ENCODE assay signal across 8 cellular contexts in the genomic region with DNA sequence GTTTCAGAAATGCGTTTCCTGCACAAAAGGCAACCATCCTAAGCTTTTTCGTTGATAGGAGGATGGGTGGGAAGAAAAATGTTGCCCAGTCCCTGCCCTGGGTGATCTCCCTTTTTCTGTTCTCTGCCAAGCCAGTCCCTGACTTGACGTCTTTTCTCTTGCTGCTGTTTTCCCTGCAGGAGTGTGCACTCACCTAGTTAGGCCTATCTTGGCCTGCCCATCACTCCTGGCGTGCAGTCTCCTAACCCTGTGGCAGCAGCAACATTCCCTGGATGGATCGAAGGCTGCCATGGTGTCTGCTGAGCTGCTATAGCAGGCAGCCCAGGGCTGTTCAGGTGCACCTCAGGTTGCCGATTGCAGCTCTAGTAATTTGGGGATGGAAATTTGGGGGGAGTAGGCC. TPM values are rescaled to one million over a fixed set of nuclear protein-coding genes. Genes with fewer than 3 reads are reported as not detected.
DNase-seq lines count a peak whose midpoint lies in the region; ATAC-seq lines count a peak whose summit lies in the region.

No MANE protein-coding gene starts in this region.

- CTCF ChIA-PET in activated CD8-positive, alpha-beta T cell treated with anti-CD3 and anti-CD28 coated beads, Interleukin-2, amount 10 ng/mL, durations not matched to agents 7 days and 5 days (lab: Charles Lee) = interaction anchor here (1.4 to 5.5 kb wide), 7 partner anchors 9 to 260 kb away, joined by 4 to 55 read pairs (median 9); a partner anchor contains a TSS

- POLR2A ChIA-PET in activated CD8-positive, alpha-beta T cell treated with anti-CD3 and anti-CD28 coated beads, Interleukin-2, amount 10 ng/mL, durations not matched to agents 7 days and 5 days (lab: Charles Lee) = interaction anchor here (1.1 kb wide), 1 partner anchor 8 kb away, joined by 4 read pairs; no protein-coding TSS in a partner anchor

- H3K36me3 ChIP-seq in iPS-20b (ENCODE audit: insufficient read depth, low read depth, low read length) (peaks cover 40% of the 10 kb centered on the region), subcutaneous abdominal adipose tissue (ENCODE audit: control insufficient read depth in 5 of 5, insufficient read depth in 5 of 5, low read length in 5 of 5) (peaks cover 2 to 20% (median 18%) of the 10 kb centered on the region in 5 donors)

- no peak for ATAC-seq in activated CD8-positive, alpha-beta T cell treated with anti-CD3 and anti-CD28 coated beads, Interleukin-2, amount 10 ng/mL, durations not matched to agents 7 days and 5 days

- peak overlapping the region; percentile 95 for H3K4me3 ChIP-seq in iPS-20b (ENCODE audit: low read length)
- H3K4me3 ChIP-seq in subcutaneous abdominal adipose tissue (ENCODE audit: low read depth in 1 of 5, low read length in 5 of 5) = peak overlapping the region; percentile 61 to 88 (median 74)

- H3K9ac ChIP-seq in iPS-20b (ENCODE audit: low read depth, low read length) (peak overlapping the region; percentile 97), subcutaneous abdominal adipose tissue (ENCODE audit: low read length in 5 of 5) (peak overlapping the region; percentile 68 to 93 (median 79))

- H3K4me3 Mint-ChIP-seq in activated CD8-positive, alpha-beta T cell treated with anti-CD3 and anti-CD28 coated beads, Interleukin-2, amount 10 ng/mL, durations not matched to agents 7 days and 5 days = peak overlapping the region; percentile 87

- peak overlapping the region; percentile 49 for H3K27ac ChIP-seq in iPS-20b (ENCODE audit: low read length)
- H3K27ac ChIP-seq in subcutaneous abdominal adipose tissue (ENCODE audit: low read depth, low read length) = peak overlapping the region; percentile 67

- H3K27me3 Mint-ChIP-seq in activated CD8-positive, alpha-beta T cell treated with anti-CD3 and anti-CD28 coated beads, Interleukin-2, amount 10 ng/mL, durations not matched to agents 7 days and 5 days (ENCODE audit: low read depth) = no peaks in the 10 kb centered on the region

- peak; percentile 10 for DNase-seq in NCI-H748 (lab: John Stamatoyannopoulos, UW; ENCODE audit: unreplicated experiment)
- DNase-seq in NCI-H748 treated with DMSO at 0.1 percent for 48 hours (lab: John Stamatoyannopoulos, UW) = no peak
- DNase-seq in activated CD8-positive, alpha-beta T cell treated with anti-CD3 and anti-CD28 coated beads, Interleukin-2, amount 10 ng/mL, durations not matched to agents 7 days and 5 days = no peak
- no peak for DNase-seq in iPS-NIHi7 (ENCODE audit: extremely low spot score)
- no peak for DNase-seq in NCI-H1092 treated with DMSO at 0.1 percent for 48 hours (lab: John Stamatoyannopoulos, UW)
- no peak for DNase-seq in medulla oblongata (ENCODE audit: extremely low spot score)

- peaks cover 37% of the 10 kb centered on the region for H3K4me1 Mint-ChIP-seq in activated CD8-positive, alpha-beta T cell treated with anti-CD3 and anti-CD28 coated beads, Interleukin-2, amount 10 ng/mL, durations not matched to agents 7 days and 5 days (ENCODE audit: low read depth)

- peak overlapping the region; percentile 79 for H3K27ac Mint-ChIP-seq in activated CD8-positive, alpha-beta T cell treated with anti-CD3 and anti-CD28 coated beads, Interleukin-2, amount 10 ng/mL, durations not matched to agents 7 days and 5 days

- H3K36me3 Mint-ChIP-seq in activated CD8-positive, alpha-beta T cell treated with anti-CD3 and anti-CD28 coated beads, Interleukin-2, amount 10 ng/mL, durations not matched to agents 7 days and 5 days (ENCODE audit: low read depth) = peaks cover 20% of the 10 kb centered on the region

- H3K9me3 ChIP-seq in iPS-20b (ENCODE audit: insufficient read depth, low read depth, low read length) = no peaks in the 10 kb centered on the region
- no peaks in the 10 kb centered on the region for H3K9me3 ChIP-seq in subcutaneous abdominal adipose tissue (ENCODE audit: control insufficient read depth in 5 of 5, low read length in 5 of 5)

- no peaks in the 10 kb centered on the region for H3K9me3 Mint-ChIP-seq in activated CD8-positive, alpha-beta T cell treated with anti-CD3 and anti-CD28 coated beads, Interleukin-2, amount 10 ng/mL, durations not matched to agents 7 days and 5 days (ENCODE audit: insufficient read depth)

- H3K27me3 ChIP-seq in iPS-20b (ENCODE audit: insufficient read depth, low read length) (no peaks in the 10 kb centered on the region), subcutaneous abdominal adipose tissue (ENCODE audit: control insufficient read depth in 5 of 5, insufficient read depth in 4 of 5, low read length in 5 of 5) (no peaks in the 10 kb centered on the region)

- H3K4me1 ChIP-seq in iPS-20b (ENCODE audit: insufficient read depth, low read length) (peaks cover 4% of the 10 kb centered on the region; the same call in 1 of the 2 replicates), subcutaneous abdominal adipose tissue (ENCODE audit: control insufficient read depth in 5 of 5, insufficient read depth in 5 of 5, low read length in 5 of 5) (peaks cover 2 to 26% (median 24%) of the 10 kb centered on the region in 5 donors)

RNA-seq across cellular contexts. Expression of a gene that starts 1.2 kb away (rescaled TPM):
- 10 to 100 TPM; 18.5 to 18.9 TPM for total RNA-seq in activated CD8-positive, alpha-beta T cell treated with anti-CD3 and anti-CD28 coated beads, Interleukin-2, amount 10 ng/mL, durations not matched to agents 7 days and 5 days

RNA-seq across cellular contexts. Expression of a gene that starts 14.2 kb away (rescaled TPM):
- total RNA-seq in activated CD8-positive, alpha-beta T cell treated with anti-CD3 and anti-CD28 coated beads, Interleukin-2, amount 10 ng/mL, durations not matched to agents 7 days and 5 days = 10 to 100 TPM; 18.6 to 19.1 TPM

RNA-seq across cellular contexts. Expression of a gene that starts 24.5 kb away (rescaled TPM):
- total RNA-seq in activated CD8-positive, alpha-beta T cell treated with anti-CD3 and anti-CD28 coated beads, Interleukin-2, amount 10 ng/mL, durations not matched to agents 7 days and 5 days = 100 to 1,000 TPM in 1 of 2 experiments, 10 to 100 TPM in 1; 95.0 to 102 TPM
